Comparison of ENCODE assay signal across 6 cellular contexts in genomic region chr1:155174334-155175280, GRCh38. TPM values are rescaled to one million over a fixed set of nuclear protein-coding genes. Genes with fewer than 3 reads are reported as not detected.
DNase-seq lines count a peak whose midpoint lies in the region; ATAC-seq and TF ChIP-seq lines count a peak whose summit lies in the region.

No MANE protein-coding gene starts in this region.

- peaks cover 32% of the 10 kb centered on the region for H3K36me3 Mint-ChIP-seq in activated T-helper 1 cell treated with anti-CD3 and anti-CD28 coated beads, Interleukin-12 subunit alpha, Interleukin-12 subunit beta, Interleukin-2, Interleukin-4 antibody, amounts not matched to agents 30 ng/mL and 10 ng/mL and 1 ng/mL, durations not matched to agents 14 hours and 24 hours and 36 hours (ENCODE audit: low read depth)

- peak overlapping the region; percentile 88 to 90 for H3K4me3 ChIP-seq in vagina
- H3K4me3 ChIP-seq in prostate gland = peak overlapping the region in 1 of 2 donors; percentile 1

- ATAC-seq in Right ventricle myocardium superior (ENCODE audit: poor library complexity) = no peak

- H3K4me1 ChIP-seq in vagina (peaks cover 38% of the 10 kb centered on the region), prostate gland (replicated peaks) (no peaks in the 10 kb centered on the region)

- peak overlapping the region; percentile 78 for H3K27ac Mint-ChIP-seq in activated T-helper 1 cell treated with anti-CD3 and anti-CD28 coated beads, Interleukin-12 subunit alpha, Interleukin-12 subunit beta, Interleukin-2, Interleukin-4 antibody, amounts not matched to agents 30 ng/mL and 10 ng/mL and 1 ng/mL, durations not matched to agents 14 hours and 24 hours and 36 hours

- intact Hi-C loops in cardiac septum (cut with DNase I) (loop anchor here (5.0 kb wide), 1 partner anchor 53 kb away; no protein-coding TSS in a partner anchor), Right ventricle myocardium superior (cut with DNase I) (no loop called here), vagina (cut with DNase I) (loop anchor here (5.0 kb wide), 1 partner anchor 53 kb away; no protein-coding TSS in a partner anchor), prostate gland (cut with DNase I) (no loop called here)
- intact Hi-C loops in activated T-helper 1 cell treated with anti-CD3 and anti-CD28 coated beads, Interleukin-12 subunit alpha, Interleukin-12 subunit beta, Interleukin-2, Interleukin-4 antibody, amounts not matched to agents 30 ng/mL and 10 ng/mL and 1 ng/mL, durations not matched to agents 14 hours and 24 hours and 36 hours (cut with micrococcal nuclease) = loop anchor here (5.0 to 10.0 kb wide), 3 partner anchors 167 to 573 kb away; partner anchors contain the start of gene ADAR

- H3K27me3 ChIP-seq in vagina (no peaks in the 10 kb centered on the region), prostate gland (replicated peaks; ENCODE audit: insufficient read depth) (peaks cover 2% of the 10 kb centered on the region)

- H3K4me1 Mint-ChIP-seq in activated T-helper 1 cell treated with anti-CD3 and anti-CD28 coated beads, Interleukin-12 subunit alpha, Interleukin-12 subunit beta, Interleukin-2, Interleukin-4 antibody, amounts not matched to agents 30 ng/mL and 10 ng/mL and 1 ng/mL, durations not matched to agents 14 hours and 24 hours and 36 hours (ENCODE audit: low read depth) = peaks cover 46% of the 10 kb centered on the region

- H3K9me3 Mint-ChIP-seq in activated T-helper 1 cell treated with anti-CD3 and anti-CD28 coated beads, Interleukin-12 subunit alpha, Interleukin-12 subunit beta, Interleukin-2, Interleukin-4 antibody, amounts not matched to agents 30 ng/mL and 10 ng/mL and 1 ng/mL, durations not matched to agents 14 hours and 24 hours and 36 hours = no peaks in the 10 kb centered on the region

- H3K4me3 Mint-ChIP-seq in activated T-helper 1 cell treated with anti-CD3 and anti-CD28 coated beads, Interleukin-12 subunit alpha, Interleukin-12 subunit beta, Interleukin-2, Interleukin-4 antibody, amounts not matched to agents 30 ng/mL and 10 ng/mL and 1 ng/mL, durations not matched to agents 14 hours and 24 hours and 36 hours = peak overlapping the region; percentile 96

- peak overlapping the region; percentile 3 for H3K27ac ChIP-seq in vagina
- no peak overlapping the region for H3K27ac ChIP-seq in prostate gland

- DNase-seq in cardiac septum (ENCODE audit: low spot score) (peak; percentile 75), Right ventricle myocardium superior (no peak), islet precursor cell (peak; percentile 59), vagina (ENCODE audit: extremely low spot score in 2 of 2) (peak; percentile 84 to 91), prostate gland (ENCODE audit: low spot score) (no peak)
- peak; percentile 50 for DNase-seq in activated T-helper 1 cell treated with anti-CD3 and anti-CD28 coated beads, Interleukin-12 subunit alpha, Interleukin-12 subunit beta, Interleukin-2, Interleukin-4 antibody, amounts not matched to agents 30 ng/mL and 10 ng/mL and 1 ng/mL, durations not matched to agents 14 hours and 24 hours and 36 hours (ENCODE audit: low spot score)

- H3K9me3 ChIP-seq in vagina (no peaks in the 10 kb centered on the region), prostate gland (no peaks in the 10 kb centered on the region)

- H3K36me3 ChIP-seq in vagina = peaks cover 0 to 3% of the 10 kb centered on the region in 2 donors
- peaks cover 0 to 3% of the 10 kb centered on the region in 2 donors for H3K36me3 ChIP-seq in prostate gland

- peaks cover 2% of the 10 kb centered on the region for H3K27me3 Mint-ChIP-seq in activated T-helper 1 cell treated with anti-CD3 and anti-CD28 coated beads, Interleukin-12 subunit alpha, Interleukin-12 subunit beta, Interleukin-2, Interleukin-4 antibody, amounts not matched to agents 30 ng/mL and 10 ng/mL and 1 ng/mL, durations not matched to agents 14 hours and 24 hours and 36 hours (ENCODE audit: insufficient read depth)

- no peak for TF ChIP-seq POLR2A in vagina (IDR thresholded peaks at IDR 0.05)
- no peak for TF ChIP-seq POLR2A in prostate gland (IDR thresholded peaks at IDR 0.05)

- WGBS in prostate gland = 8% methylated on average over 35 of the region's 35 CpGs

- no peak for TF ChIP-seq CTCF in vagina (IDR thresholded peaks at IDR 0.05)
- TF ChIP-seq CTCF in prostate gland (IDR thresholded peaks at IDR 0.05) = no peak

RNA-seq across cellular contexts. Expression of gene TRIM46, which starts 1.0 kb away (rescaled TPM):
- total RNA-seq in cardiac septum (not detected), Right ventricle myocardium superior (0.08 TPM), vagina (2.7 TPM), prostate gland (1 to 10 TPM in 1 of 2 donors, under 1 TPM in 1; 0.14 to 1.6 TPM)
- 10.2 and 12.6 TPM in 2 replicates for total RNA-seq in activated T-helper 1 cell treated with anti-CD3 and anti-CD28 coated beads, Interleukin-12 subunit alpha, Interleukin-12 subunit beta, Interleukin-2, Interleukin-4 antibody, amounts not matched to agents 30 ng/mL and 10 ng/mL and 1 ng/mL, durations not matched to agents 14 hours and 24 hours and 36 hours

RNA-seq across cellular contexts. Expression of gene KRTCAP2, which starts 1.5 kb away (rescaled TPM):
- 112 TPM for total RNA-seq in cardiac septum
- total RNA-seq in Right ventricle myocardium superior = 121 TPM
- total RNA-seq in activated T-helper 1 cell treated with anti-CD3 and anti-CD28 coated beads, Interleukin-12 subunit alpha, Interleukin-12 subunit beta, Interleukin-2, Interleukin-4 antibody, amounts not matched to agents 30 ng/mL and 10 ng/mL and 1 ng/mL, durations not matched to agents 14 hours and 24 hours and 36 hours = 230 and 238 TPM in 2 replicates
- total RNA-seq in vagina = 117 TPM
- total RNA-seq in prostate gland = 100 to 1,000 TPM; 111 to 236 TPM

RNA-seq across cellular contexts. Expression of gene THBS3, which starts 33.1 kb away (rescaled TPM):
- total RNA-seq in cardiac septum (11.7 TPM), Right ventricle myocardium superior (5.8 TPM), vagina (27.3 TPM), prostate gland (10 to 100 TPM; 13.1 to 38.5 TPM)
- 9.7 and 10.0 TPM in 2 replicates for total RNA-seq in activated T-helper 1 cell treated with anti-CD3 and anti-CD28 coated beads, Interleukin-12 subunit alpha, Interleukin-12 subunit beta, Interleukin-2, Interleukin-4 antibody, amounts not matched to agents 30 ng/mL and 10 ng/mL and 1 ng/mL, durations not matched to agents 14 hours and 24 hours and 36 hours

RNA-seq across cellular contexts. Expression of gene MTX1, which starts 33.9 kb away (rescaled TPM):
- total RNA-seq in cardiac septum (16.4 TPM), Right ventricle myocardium superior (16.4 TPM), vagina (29.5 TPM), prostate gland (10 to 100 TPM; 49.6 to 57.1 TPM)
- 61.8 and 62.3 TPM in 2 replicates for total RNA-seq in activated T-helper 1 cell treated with anti-CD3 and anti-CD28 coated beads, Interleukin-12 subunit alpha, Interleukin-12 subunit beta, Interleukin-2, Interleukin-4 antibody, amounts not matched to agents 30 ng/mL and 10 ng/mL and 1 ng/mL, durations not matched to agents 14 hours and 24 hours and 36 hours

RNA-seq across cellular contexts. Expression of gene DPM3, which starts 34.3 kb away (rescaled TPM):
- total RNA-seq in cardiac septum (56.3 TPM), Right ventricle myocardium superior (49.4 TPM), vagina (114 TPM), prostate gland (10 to 100 TPM; 93.6 to 97.0 TPM)
- total RNA-seq in activated T-helper 1 cell treated with anti-CD3 and anti-CD28 coated beads, Interleukin-12 subunit alpha, Interleukin-12 subunit beta, Interleukin-2, Interleukin-4 antibody, amounts not matched to agents 30 ng/mL and 10 ng/mL and 1 ng/mL, durations not matched to agents 14 hours and 24 hours and 36 hours = 43.7 and 45.1 TPM in 2 replicates

Comparison
In these comparisons a context has a peak if more than half of its experiments do, and no peak if none do; other contexts are left out.
1. DNase-seq: peak in cardiac septum (single experiment), activated T-helper 1 cell treated with anti-CD3 and anti-CD28 coated beads, Interleukin-12 subunit alpha, Interleukin-12 subunit beta, Interleukin-2, Interleukin-4 antibody, amounts not matched to agents 30 ng/mL and 10 ng/mL and 1 ng/mL, durations not matched to agents 14 hours and 24 hours and 36 hours (single experiment), islet precursor cell (single experiment) and vagina (2 of 2); none in Right ventricle myocardium superior (single experiment) and prostate gland (single experiment).
2. intact Hi-C loops: an anchor here in cardiac septum (5.0 kb wide), activated T-helper 1 cell treated with anti-CD3 and anti-CD28 coated beads, Interleukin-12 subunit alpha, Interleukin-12 subunit beta, Interleukin-2, Interleukin-4 antibody, amounts not matched to agents 30 ng/mL and 10 ng/mL and 1 ng/mL, durations not matched to agents 14 hours and 24 hours and 36 hours (5.0 to 10.0 kb wide) and vagina (5.0 kb wide); none called in Right ventricle myocardium superior and prostate gland.